Comparison of ENCODE assay signal across 8 cellular contexts in genomic region chr10:116287906-116288501, GRCh38. TPM values are rescaled to one million over a fixed set of nuclear protein-coding genes. Genes with fewer than 3 reads are reported as not detected.
A peak's percentile ranks its signal among the peaks of the same experiment; 100 is the strongest.
DNase-seq lines count a peak whose midpoint lies in the region; ATAC-seq, FAIRE-seq and TF ChIP-seq lines count a peak whose summit lies in the region.

No MANE protein-coding gene starts in this region.

- ATAC-seq in GM21717 (IDR thresholded peaks at IDR 0.05; ENCODE audit: unreplicated experiment), result no peak

- WGBS in adrenal gland, 4 donors, result 0 to 38% (median 20%) methylated on average over 1 of the region's 1 CpG
- WGBS in hepatocyte (ENCODE audit: low lambda C conversion rate, missing lambda C conversion rate), result 29% methylated on average over 1 of the region's 1 CpG

- H3K36me3 ChIP-seq in adrenal gland (replicated peaks in 1 of 2), result no peaks in the 10 kb centered on the region
- no peaks in the 10 kb centered on the region for H3K36me3 ChIP-seq in hepatocyte (replicated peaks; ENCODE audit: insufficient read depth, low read depth)
- no peaks in the 10 kb centered on the region for H3K36me3 ChIP-seq in tibial artery

- no peaks in the 10 kb centered on the region for H3K9me2 ChIP-seq in hepatocyte (replicated peaks; ENCODE audit: insufficient read depth)

- peaks cover 6% of the 10 kb centered on the region for H3K27me3 Mint-ChIP-seq in activated CD4-positive, alpha-beta T cell treated with anti-CD3 and anti-CD28 coated beads, Interleukin-2, amount 10 ng/mL, durations not matched to agents 7 days and 5 days

- no peak overlapping the region for H3K4me2 ChIP-seq in hepatocyte

- FAIRE-seq in HTR-8/SVneo (lab: Jason Lieb, UNC), result no peak

- intact Hi-C loops in adrenal gland (cut with DNase I) (loop anchor here (5.0 to 10.0 kb wide), 5 partner anchors 491 to 1143 kb away; no protein-coding TSS in a partner anchor), tibial artery (cut with DNase I; ENCODE audit: low total_unique reads) (loop anchor here (10.0 kb wide), 2 partner anchors 483 to 583 kb away; no protein-coding TSS in a partner anchor)

- no peaks in the 10 kb centered on the region for H3K4me1 ChIP-seq in adrenal gland (replicated peaks in 1 of 2)
- H3K4me1 ChIP-seq in hepatocyte (ENCODE audit: insufficient read depth), result no peaks in the 10 kb centered on the region
- H3K4me1 ChIP-seq in tibial artery, result no peaks in the 10 kb centered on the region

- no peak overlapping the region for H3K4me3 Mint-ChIP-seq in activated CD4-positive, alpha-beta T cell treated with anti-CD3 and anti-CD28 coated beads, Interleukin-2, amount 10 ng/mL, durations not matched to agents 7 days and 5 days

- no peaks in the 10 kb centered on the region for H3K9me3 Mint-ChIP-seq in activated CD4-positive, alpha-beta T cell treated with anti-CD3 and anti-CD28 coated beads, Interleukin-2, amount 10 ng/mL, durations not matched to agents 7 days and 5 days

- no peaks in the 10 kb centered on the region for H3K36me3 Mint-ChIP-seq in activated CD4-positive, alpha-beta T cell treated with anti-CD3 and anti-CD28 coated beads, Interleukin-2, amount 10 ng/mL, durations not matched to agents 7 days and 5 days (ENCODE audit: low read depth)

- TF ChIP-seq CTCF in NB4 (IDR thresholded peaks at IDR 0.05; ENCODE audit: low read depth, low read length) (peak; percentile 55), adrenal gland (IDR thresholded peaks at IDR 0.05) (peak; percentile 64 to 87 (median 77)), hepatocyte (IDR thresholded peaks at IDR 0.05; ENCODE audit: poor library complexity) (peak; percentile 87), tibial artery (IDR thresholded peaks at IDR 0.05) (peak; percentile 70 to 77)

- peaks cover 7% of the 10 kb centered on the region for H3K4me1 Mint-ChIP-seq in activated CD4-positive, alpha-beta T cell treated with anti-CD3 and anti-CD28 coated beads, Interleukin-2, amount 10 ng/mL, durations not matched to agents 7 days and 5 days

- H2AFZ ChIP-seq in hepatocyte, result no peak overlapping the region

- POLR2A ChIA-PET in activated CD4-positive, alpha-beta T cell treated with anti-CD3 and anti-CD28 coated beads, Interleukin-2, amount 10 ng/mL, durations not matched to agents 7 days and 5 days (lab: Charles Lee), result no interaction called here

- H3K4me3 ChIP-seq in NB4 (ENCODE audit: low read depth, low read length), result no peak overlapping the region
- no peak overlapping the region for H3K4me3 ChIP-seq in adrenal gland
- no peak overlapping the region for H3K4me3 ChIP-seq in hepatocyte
- H3K4me3 ChIP-seq in tibial artery, result no peak overlapping the region

- no peak overlapping the region for H3K27ac Mint-ChIP-seq in activated CD4-positive, alpha-beta T cell treated with anti-CD3 and anti-CD28 coated beads, Interleukin-2, amount 10 ng/mL, durations not matched to agents 7 days and 5 days

- H3K27me3 ChIP-seq in adrenal gland (peaks cover 2% of the 10 kb centered on the region), hepatocyte (peaks cover 5% of the 10 kb centered on the region), tibial artery (peaks cover 0 to 13% of the 10 kb centered on the region in 2 donors)

- no peaks in the 10 kb centered on the region for H3K9me3 ChIP-seq in adrenal gland (replicated peaks in 1 of 3)
- H3K9me3 ChIP-seq in hepatocyte (ENCODE audit: low read depth), result no peaks in the 10 kb centered on the region
- H3K9me3 ChIP-seq in tibial artery, result no peaks in the 10 kb centered on the region

- CTCF ChIA-PET in activated CD4-positive, alpha-beta T cell treated with anti-CD3 and anti-CD28 coated beads, Interleukin-2, amount 10 ng/mL, durations not matched to agents 7 days and 5 days (lab: Charles Lee), result no interaction called here

- H3K27ac ChIP-seq in adrenal gland (no peak overlapping the region), hepatocyte (no peak overlapping the region), tibial artery (no peak overlapping the region)

- TF ChIP-seq POLR2A in NB4 (IDR thresholded peaks at IDR 0.05; ENCODE audit: extremely low read depth, insufficient read length) (no peak), adrenal gland (IDR thresholded peaks at IDR 0.05) (no peak)

- H4K20me1 ChIP-seq in hepatocyte (ENCODE audit: insufficient read depth, poor library complexity, severe bottlenecking), result no peaks in the 10 kb centered on the region

- H3K79me2 ChIP-seq in hepatocyte, result no peaks in the 10 kb centered on the region

- peak; percentile 43 for DNase-seq in activated CD4-positive, alpha-beta T cell treated with anti-CD3 and anti-CD28 coated beads, Interleukin-2, amount 10 ng/mL, durations not matched to agents 7 days and 5 days
- DNase-seq in activated CD4-positive, alpha-beta T cell treated with anti-CD3 and anti-CD28 coated beads for 4 hours, result no peak
- DNase-seq in NB4 (ENCODE audit: low read depth) (peak; percentile 56), adrenal gland (peak; percentile 31 to 75 (median 45)), hepatocyte (ENCODE audit: low spot score) (peak; percentile 64), tibial artery (no peak), HTR-8/SVneo (ENCODE audit: insufficient read length, low spot score) (no peak)

RNA-seq across cellular contexts. Expression of gene GFRA1, which starts 15.0 kb away (rescaled TPM):
- not detected for total RNA-seq in activated CD4-positive, alpha-beta T cell treated with anti-CD3 and anti-CD28 coated beads, Interleukin-2, amount 10 ng/mL, durations not matched to agents 7 days and 5 days
- 10 to 100 TPM in 2 of 8 donors, 1 to 10 TPM in 6; 1.6 to 12.9 (median 5.8) TPM for total RNA-seq in adrenal gland
- polyA plus RNA-seq in adrenal gland, result 1 to 10 TPM; 1.4 to 2.1 (median 1.8) TPM
- total RNA-seq in hepatocyte, result 2.9 and 4.5 TPM in 2 replicates
- polyA plus RNA-seq in hepatocyte, result 0.48 and 1.8 TPM in 2 replicates

RNA-seq across cellular contexts. Expression of gene CCDC172, which starts 36.2 kb away (rescaled TPM):
- not detected for total RNA-seq in activated CD4-positive, alpha-beta T cell treated with anti-CD3 and anti-CD28 coated beads, Interleukin-2, amount 10 ng/mL, durations not matched to agents 7 days and 5 days
- total RNA-seq in adrenal gland (not detected), hepatocyte (not detected in 2 replicates)
- polyA plus RNA-seq in adrenal gland (1 to 10 TPM in 1 of 3 donors, under 1 TPM in 1, not detected in 1; 0.16 to 1.5 TPM), hepatocyte (not detected in 2 replicates)

Comparison
In these comparisons a context has a peak if more than half of its experiments do, and no peak if none do; other contexts are left out.
1. DNase-seq: peak in activated CD4-positive, alpha-beta T cell treated with anti-CD3 and anti-CD28 coated beads, Interleukin-2, amount 10 ng/mL, durations not matched to agents 7 days and 5 days (single experiment), NB4 (single experiment), adrenal gland (7 of 7) and hepatocyte (single experiment); none in activated CD4-positive, alpha-beta T cell treated with anti-CD3 and anti-CD28 coated beads for 4 hours (0 of 2), tibial artery (0 of 2) and HTR-8/SVneo (single experiment).
2. Peak in every context shown above with its lines, with median percentiles within 50 percentile points of each other: CTCF ChIP-seq.